ENCODE assay signal across 1 cellular context in the genomic region with DNA sequence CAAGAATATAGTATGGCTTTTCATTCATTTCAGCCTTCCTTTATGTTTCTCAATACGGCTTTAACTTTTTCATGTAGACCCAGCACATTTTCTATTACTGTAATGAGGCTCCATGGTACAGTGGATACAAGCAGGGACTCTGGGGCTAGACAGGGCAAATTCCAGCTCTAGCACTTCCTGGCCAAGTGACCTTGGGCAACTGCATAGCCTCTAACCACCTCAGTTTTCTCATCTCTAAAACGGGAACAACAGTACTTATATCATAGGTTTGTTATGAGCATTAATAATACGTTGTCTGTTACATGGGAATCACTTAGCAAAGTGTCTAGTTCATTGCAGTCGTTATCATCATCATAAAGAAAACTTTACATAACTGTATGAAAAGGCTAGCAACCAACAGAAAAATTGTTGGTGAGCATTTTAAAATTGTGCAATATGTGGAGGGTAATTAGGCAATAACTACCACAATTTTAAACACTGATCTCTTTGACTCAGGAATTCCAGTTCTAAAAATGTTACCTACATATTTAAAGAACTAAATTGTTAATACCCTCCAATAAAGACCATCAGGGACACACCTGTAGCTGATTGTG.
TF ChIP-seq lines count a peak whose summit lies in the region.

No MANE protein-coding gene starts in this region.

TF ChIP-seq in HepG2, 621 proteins besides CTCF, POLR2A, EP300 and RAD21 (continued from another document and continues in another):
- TF ChIP-seq MED8 (CRISPR knock-in tag; IDR thresholded peaks at IDR 0.05; ENCODE audit: insufficient replicate concordance) (no peak), CSRNP1 (CRISPR knock-in tag; IDR thresholded peaks at IDR 0.05) (no peak), ZNF530 (CRISPR knock-in tag; IDR thresholded peaks at IDR 0.05; ENCODE audit: low read depth) (no peak), NKX3-1 (CRISPR knock-in tag; IDR thresholded peaks at IDR 0.05) (no peak), DR1 (CRISPR knock-in tag; IDR thresholded peaks at IDR 0.05) (no peak), ZBTB8A (CRISPR knock-in tag; IDR thresholded peaks at IDR 0.05; ENCODE audit: borderline replicate concordance, low read depth) (no peak), RFX1 (IDR thresholded peaks at IDR 0.05) (no peak), CEBPB (IDR thresholded peaks at IDR 0.05; ENCODE audit: borderline replicate concordance, low read depth, low read length) (peak; percentile 88), ZNF724P (CRISPR knock-in tag; IDR thresholded peaks at IDR 0.05; ENCODE audit: borderline replicate concordance) (no peak), ZNF230 (CRISPR knock-in tag; IDR thresholded peaks at IDR 0.05) (no peak), RFXAP (CRISPR knock-in tag; IDR thresholded peaks at IDR 0.05; ENCODE audit: borderline replicate concordance) (no peak), CEBPG (CRISPR knock-in tag; IDR thresholded peaks at IDR 0.05) (peak; percentile 32; the same call in 1 of the 2 replicates), TOE1 (CRISPR knock-in tag; IDR thresholded peaks at IDR 0.05) (no peak), ZNF597 (CRISPR knock-in tag; IDR thresholded peaks at IDR 0.05) (no peak), ZNF296 (CRISPR knock-in tag; conservative IDR thresholded peaks at IDR 0.05) (no peak), ATF1 (CRISPR knock-in tag; IDR thresholded peaks at IDR 0.05) (no peak), ZNF713 (CRISPR knock-in tag; IDR thresholded peaks at IDR 0.05) (no peak), NCOA5 (CRISPR knock-in tag; IDR thresholded peaks at IDR 0.05) (no peak), ZNF629 (CRISPR knock-in tag; conservative IDR thresholded peaks at IDR 0.05) (peak; percentile 97), SOX5 (CRISPR knock-in tag; IDR thresholded peaks at IDR 0.05; ENCODE audit: borderline replicate concordance) (no peak), ZNF317 (CRISPR knock-in tag; IDR thresholded peaks at IDR 0.05) (no peak), KDM5B (CRISPR knock-in tag; IDR thresholded peaks at IDR 0.05; ENCODE audit: borderline replicate concordance) (no peak), ZFP1 (CRISPR knock-in tag; IDR thresholded peaks at IDR 0.05) (no peak), SP4 (CRISPR knock-in tag; IDR thresholded peaks at IDR 0.05) (no peak), FOXP4 (CRISPR knock-in tag; IDR thresholded peaks at IDR 0.05) (no peak), RCOR2 (CRISPR knock-in tag; IDR thresholded peaks at IDR 0.05) (0 out of 2 replicates have a peak, but pooled peaks have one; percentile 60), MEIS1 (CRISPR knock-in tag; IDR thresholded peaks at IDR 0.05; ENCODE audit: borderline replicate concordance) (no peak), ZNF788 (CRISPR knock-in tag; IDR thresholded peaks at IDR 0.05; ENCODE audit: borderline replicate concordance) (no peak), SMYD3 (CRISPR knock-in tag; IDR thresholded peaks at IDR 0.05) (no peak), ZMYM3 (CRISPR knock-in tag; IDR thresholded peaks at IDR 0.05) (peak; percentile 79), CEBPZ (IDR thresholded peaks at IDR 0.05; ENCODE audit: low read length) (no peak), ARID5B (CRISPR knock-in tag; IDR thresholded peaks at IDR 0.05) (no peak), ZNF550 (CRISPR knock-in tag; IDR thresholded peaks at IDR 0.05; ENCODE audit: borderline replicate concordance) (no peak), MXD4 (CRISPR knock-in tag; IDR thresholded peaks at IDR 0.05) (no peak), TCF12 (IDR thresholded peaks at IDR 0.05) (no peak), TCF12 (CRISPR knock-in tag; IDR thresholded peaks at IDR 0.05) (no peak), KLF9 (CRISPR knock-in tag; IDR thresholded peaks at IDR 0.05; ENCODE audit: low read depth) (no peak), MZF1 (CRISPR knock-in tag; IDR thresholded peaks at IDR 0.05; ENCODE audit: borderline replicate concordance) (no peak), SIN3A (IDR thresholded peaks at IDR 0.05; ENCODE audit: borderline replicate concordance, low read depth, low read length) (no peak), TRIM24 (CRISPR knock-in tag; IDR thresholded peaks at IDR 0.05) (no peak), ETV6 (CRISPR knock-in tag; conservative IDR thresholded peaks at IDR 0.05) (no peak), TARDBP (CRISPR knock-in tag; IDR thresholded peaks at IDR 0.05) (no peak)
- TF ChIP-seq, protein P1, sequence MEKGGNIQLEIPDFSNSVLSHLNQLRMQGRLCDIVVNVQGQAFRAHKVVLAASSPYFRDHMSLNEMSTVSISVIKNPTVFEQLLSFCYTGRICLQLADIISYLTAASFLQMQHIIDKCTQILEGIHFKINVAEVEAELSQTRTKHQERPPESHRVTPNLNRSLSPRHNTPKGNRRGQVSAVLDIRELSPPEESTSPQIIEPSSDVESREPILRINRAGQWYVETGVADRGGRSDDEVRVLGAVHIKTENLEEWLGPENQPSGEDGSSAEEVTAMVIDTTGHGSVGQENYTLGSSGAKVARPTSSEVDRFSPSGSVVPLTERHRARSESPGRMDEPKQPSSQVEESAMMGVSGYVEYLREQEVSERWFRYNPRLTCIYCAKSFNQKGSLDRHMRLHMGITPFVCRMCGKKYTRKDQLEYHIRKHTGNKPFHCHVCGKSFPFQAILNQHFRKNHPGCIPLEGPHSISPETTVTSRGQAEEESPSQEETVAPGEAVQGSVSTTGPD (CRISPR knock-in tag; IDR thresholded peaks at IDR 0.05), result no peak
- TF ChIP-seq, protein P2, sequence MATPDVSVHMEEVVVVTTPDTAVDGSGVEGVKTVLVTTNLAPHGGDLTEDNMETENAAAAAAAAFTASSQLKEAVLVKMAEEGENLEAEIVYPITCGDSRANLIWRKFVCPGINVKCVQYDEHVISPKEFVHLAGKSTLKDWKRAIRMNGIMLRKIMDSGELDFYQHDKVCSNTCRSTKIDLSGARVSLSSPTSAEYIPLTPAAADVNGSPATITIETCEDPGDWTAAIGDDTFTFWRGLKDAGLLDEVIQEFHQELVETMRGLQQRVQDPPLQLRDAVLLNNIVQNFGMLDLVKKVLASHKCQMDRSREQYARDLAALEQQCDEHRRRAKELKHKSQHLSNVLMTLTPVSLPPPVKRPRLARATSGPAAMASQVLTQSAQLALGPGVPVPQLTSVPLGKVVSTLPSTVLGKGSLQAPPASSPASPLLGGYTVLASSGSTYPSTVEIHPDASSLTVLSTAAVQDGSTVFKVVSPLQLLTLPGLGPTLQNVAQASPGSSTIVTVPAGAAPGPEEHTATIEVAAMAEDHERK (CRISPR knock-in tag; IDR thresholded peaks at IDR 0.05; ENCODE audit: low read depth), result no peak
- TF ChIP-seq, protein P3, sequence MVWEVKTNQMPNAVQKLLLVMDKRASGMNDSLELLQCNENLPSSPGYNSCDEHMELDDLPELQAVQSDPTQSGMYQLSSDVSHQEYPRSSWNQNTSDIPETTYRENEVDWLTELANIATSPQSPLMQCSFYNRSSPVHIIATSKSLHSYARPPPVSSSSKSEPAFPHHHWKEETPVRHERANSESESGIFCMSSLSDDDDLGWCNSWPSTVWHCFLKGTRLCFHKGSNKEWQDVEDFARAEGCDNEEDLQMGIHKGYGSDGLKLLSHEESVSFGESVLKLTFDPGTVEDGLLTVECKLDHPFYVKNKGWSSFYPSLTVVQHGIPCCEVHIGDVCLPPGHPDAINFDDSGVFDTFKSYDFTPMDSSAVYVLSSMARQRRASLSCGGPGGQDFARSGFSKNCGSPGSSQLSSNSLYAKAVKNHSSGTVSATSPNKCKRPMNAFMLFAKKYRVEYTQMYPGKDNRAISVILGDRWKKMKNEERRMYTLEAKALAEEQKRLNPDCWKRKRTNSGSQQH (CRISPR knock-in tag; IDR thresholded peaks at IDR 0.05; ENCODE audit: low read depth), result no peak
- TF ChIP-seq, protein P4, sequence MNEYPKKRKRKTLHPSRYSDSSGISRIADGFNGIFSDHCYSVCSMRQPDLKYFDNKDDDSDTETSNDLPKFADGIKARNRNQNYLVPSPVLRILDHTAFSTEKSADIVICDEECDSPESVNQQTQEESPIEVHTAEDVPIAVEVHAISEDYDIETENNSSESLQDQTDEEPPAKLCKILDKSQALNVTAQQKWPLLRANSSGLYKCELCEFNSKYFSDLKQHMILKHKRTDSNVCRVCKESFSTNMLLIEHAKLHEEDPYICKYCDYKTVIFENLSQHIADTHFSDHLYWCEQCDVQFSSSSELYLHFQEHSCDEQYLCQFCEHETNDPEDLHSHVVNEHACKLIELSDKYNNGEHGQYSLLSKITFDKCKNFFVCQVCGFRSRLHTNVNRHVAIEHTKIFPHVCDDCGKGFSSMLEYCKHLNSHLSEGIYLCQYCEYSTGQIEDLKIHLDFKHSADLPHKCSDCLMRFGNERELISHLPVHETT (CRISPR knock-in tag; conservative IDR thresholded peaks at IDR 0.05), result no peak
